14 cellular contexts compared by ENCODE assay signal in genomic region chr1:207817778-207818751, GRCh38.
A peak's percentile ranks its signal among the peaks of the same experiment; 100 is the strongest.
DNase-seq lines count a peak whose midpoint lies in the region; ATAC-seq and TF ChIP-seq lines count a peak whose summit lies in the region.
"Had no signal": no experiment of that assay in that cellular context is flagged by ENCODE, and none has a peak within 500 bp of the region (broad histone marks: within the 10 kb centered on the region; RNA-seq: fewer than 3 reads in every experiment).

No MANE protein-coding gene starts in this region.

- H3K36me3 Mint-ChIP-seq in CD4-positive, CD25-positive, alpha-beta regulatory T cell, result peaks cover 64% of the 10 kb centered on the region
- H3K36me3 Mint-ChIP-seq in activated naive CD8-positive, alpha-beta T cell treated with anti-CD3 and anti-CD28 coated beads for 36 hours, result peaks cover 41% of the 10 kb centered on the region
- H3K36me3 Mint-ChIP-seq in T-helper 2 cell treated with Interferon-gamma antibody and Interleukin-4, amounts not matched to agents 5 μg/mL and 100 μg/mL, for 36 hours (ENCODE audit: low read depth), result peaks cover 50% of the 10 kb centered on the region

- peak overlapping the region in 3 of 4 donors; percentile 8 to 72 (median 27) for H3K4me3 Mint-ChIP-seq in CD4-positive, CD25-positive, alpha-beta regulatory T cell
- H3K4me3 Mint-ChIP-seq in activated naive CD8-positive, alpha-beta T cell treated with anti-CD3 and anti-CD28 coated beads for 36 hours, result no peak overlapping the region
- no peak overlapping the region for H3K4me3 Mint-ChIP-seq in T-helper 2 cell treated with Interferon-gamma antibody and Interleukin-4, amounts not matched to agents 5 μg/mL and 100 μg/mL, for 36 hours
- H3K4me3 Mint-ChIP-seq: activated CD8-positive, alpha-beta T cell treated with anti-CD3 and anti-CD28 coated beads, Interleukin-2, amount 10 ng/mL, durations not matched to agents 7 days and 5 days; H9; neural progenitor cell had no signal

- H3K27ac ChIP-seq in CD4-positive, CD25-positive, alpha-beta regulatory T cell (ENCODE audit: insufficient read depth, low read length, poor library complexity, severe bottlenecking), result no peak overlapping the region
- peak overlapping the region; percentile 54 to 99 (median 96) for H3K27ac ChIP-seq in heart left ventricle
- H3K27ac ChIP-seq in sigmoid colon, result peak overlapping the region; percentile 91 to 99 (median 94)
- H3K27ac ChIP-seq: C4-2B, neural progenitor cell had no signal

- peaks cover 64% of the 10 kb centered on the region for H3K36me3 ChIP-seq in CD4-positive, CD25-positive, alpha-beta regulatory T cell (ENCODE audit: control insufficient read depth, insufficient read depth, low read length)
- H3K36me3 ChIP-seq in heart left ventricle (peaks cover 0 to 79% (median 66%) of the 10 kb centered on the region in 9 donors), sigmoid colon (peaks cover 47 to 74% (median 54%) of the 10 kb centered on the region in 4 donors)
- H3K36me3 ChIP-seq: neural progenitor cell had no signal

- TF ChIP-seq POLR2A in heart left ventricle (IDR thresholded peaks at IDR 0.05) (peak in 1 of 2 donors; percentile 34), sigmoid colon (IDR thresholded peaks at IDR 0.05) (no peak), erythroblast (IDR thresholded peaks at IDR 0.05; ENCODE audit: low read length) (no peak)

- WGBS in heart left ventricle, 4 donors, result 80 to 89% (median 84%) methylated on average over 40 to 48 of the region's 48 CpGs
- WGBS in sigmoid colon, 2 donors, result 71 to 90% methylated on average over 46 to 48 of the region's 48 CpGs

- no peak for TF ChIP-seq EP300 in sigmoid colon (IDR thresholded peaks at IDR 0.05)

- H3K27me3 Mint-ChIP-seq in CD4-positive, CD25-positive, alpha-beta regulatory T cell, result peaks cover 4% of the 10 kb centered on the region
- H3K27me3 Mint-ChIP-seq in activated naive CD8-positive, alpha-beta T cell treated with anti-CD3 and anti-CD28 coated beads for 36 hours, result no peaks in the 10 kb centered on the region
- H3K27me3 Mint-ChIP-seq in T-helper 2 cell treated with Interferon-gamma antibody and Interleukin-4, amounts not matched to agents 5 μg/mL and 100 μg/mL, for 36 hours (ENCODE audit: low read depth), result no peaks in the 10 kb centered on the region

- H3K27ac Mint-ChIP-seq in CD4-positive, CD25-positive, alpha-beta regulatory T cell, result peak overlapping the region in 2 of 3 donors; percentile 75 to 80
- H3K27ac Mint-ChIP-seq in activated naive CD8-positive, alpha-beta T cell treated with anti-CD3 and anti-CD28 coated beads for 36 hours, result peak overlapping the region; percentile 63
- H3K27ac Mint-ChIP-seq in T-helper 2 cell treated with Interferon-gamma antibody and Interleukin-4, amounts not matched to agents 5 μg/mL and 100 μg/mL, for 36 hours, result no peak overlapping the region
- H3K27ac Mint-ChIP-seq: activated CD8-positive, alpha-beta T cell treated with anti-CD3 and anti-CD28 coated beads, Interleukin-2, amount 10 ng/mL, durations not matched to agents 7 days and 5 days; neural progenitor cell had no signal

- intact Hi-C loops in heart left ventricle (cut with DNase I), result loop anchor here in 1 of 10 donors (10.0 kb wide), 1 partner anchor 167 kb away; no protein-coding TSS in a partner anchor
- intact Hi-C loops in sigmoid colon (cut with DNase I), result no loop called here

- H3K27me3 ChIP-seq in CD4-positive, CD25-positive, alpha-beta regulatory T cell (ENCODE audit: control insufficient read depth, insufficient read depth, low read length), result no peaks in the 10 kb centered on the region
- H3K27me3 ChIP-seq in heart left ventricle, result no peaks in the 10 kb centered on the region
- H3K27me3 ChIP-seq in sigmoid colon, result no peaks in the 10 kb centered on the region
- H3K27me3 ChIP-seq: neural progenitor cell had no signal

- H3K9me3 ChIP-seq in CD4-positive, CD25-positive, alpha-beta regulatory T cell (ENCODE audit: control insufficient read depth in 2 of 2, low read length in 2 of 2), result no peaks in the 10 kb centered on the region
- H3K9me3 ChIP-seq in heart left ventricle, result no peaks in the 10 kb centered on the region
- H3K9me3 ChIP-seq in sigmoid colon, result no peaks in the 10 kb centered on the region

- H3K4me1 Mint-ChIP-seq in CD4-positive, CD25-positive, alpha-beta regulatory T cell, result peaks cover 22 to 93% (median 51%) of the 10 kb centered on the region in 4 donors
- peaks cover 71% of the 10 kb centered on the region for H3K4me1 Mint-ChIP-seq in activated naive CD8-positive, alpha-beta T cell treated with anti-CD3 and anti-CD28 coated beads for 36 hours
- H3K4me1 Mint-ChIP-seq in T-helper 2 cell treated with Interferon-gamma antibody and Interleukin-4, amounts not matched to agents 5 μg/mL and 100 μg/mL, for 36 hours (ENCODE audit: low read depth), result peaks cover 47% of the 10 kb centered on the region

- no peak for ATAC-seq in CD4-positive, CD25-positive, alpha-beta regulatory T cell (ENCODE audit: low read depth in 2 of 2)
- peak; percentile 15 to 58 (median 50) for ATAC-seq in heart left ventricle
- ATAC-seq: activated CD8-positive, alpha-beta T cell treated with anti-CD3 and anti-CD28 coated beads, Interleukin-2, amount 10 ng/mL, durations not matched to agents 7 days and 5 days had no signal

- no peak for DNase-seq in CD4-positive, CD25-positive, alpha-beta regulatory T cell
- no peak for DNase-seq in activated naive CD8-positive, alpha-beta T cell treated with anti-CD3 and anti-CD28 coated beads for 36 hours
- DNase-seq in heart left ventricle (peak in 3 of 5 donors; percentile 67 to 82 (median 82)), sigmoid colon (peak; percentile 56), NCI-H1092 (lab: John Stamatoyannopoulos, UW) (no peak), erythroblast (lab: John Stamatoyannopoulos, UW) (no peak), occipital lobe (lab: John Stamatoyannopoulos, UW) (no peak)
- no peak for DNase-seq in T-helper 2 cell treated with Interferon-gamma antibody and Interleukin-4, amounts not matched to agents 5 μg/mL and 100 μg/mL, for 36 hours (ENCODE audit: low spot score)
- DNase-seq: activated CD8-positive, alpha-beta T cell treated with anti-CD3 and anti-CD28 coated beads, Interleukin-2, amount 10 ng/mL, durations not matched to agents 7 days and 5 days; H9; KG1; stimulated activated CD4-positive, alpha-beta T cell treated with anti-CD3 and anti-CD28 coated beads, Interleukin-4, amount 100 ng/mL, for 1 hour had no signal

- H3K4me1 ChIP-seq in CD4-positive, CD25-positive, alpha-beta regulatory T cell (ENCODE audit: control insufficient read depth, insufficient read depth, low read length, poor library complexity, severe bottlenecking), result peaks cover 42% of the 10 kb centered on the region
- H3K4me1 ChIP-seq in heart left ventricle (peaks cover 21 to 93% (median 82%) of the 10 kb centered on the region in 12 donors), sigmoid colon (peaks cover 0 to 93% (median 90%) of the 10 kb centered on the region in 4 donors)
- H3K4me1 ChIP-seq: neural progenitor cell had no signal

- TF ChIP-seq CTCF in heart left ventricle (IDR thresholded peaks at IDR 0.05) (no peak), sigmoid colon (IDR thresholded peaks at IDR 0.05) (no peak)

- no peak overlapping the region for H3K4me3 ChIP-seq in CD4-positive, CD25-positive, alpha-beta regulatory T cell (ENCODE audit: low read depth, low read length)
- H3K4me3 ChIP-seq in heart left ventricle (peak overlapping the region in 10 of 12 donors; percentile 22 to 92 (median 75)), sigmoid colon (peak overlapping the region; percentile 15 to 74 (median 72))
- H3K4me3 ChIP-seq: neural progenitor cell had no signal

- H3K9me3 Mint-ChIP-seq in CD4-positive, CD25-positive, alpha-beta regulatory T cell, result peaks cover 0 to 2% (median 0%) of the 10 kb centered on the region in 7 donors
- no peaks in the 10 kb centered on the region for H3K9me3 Mint-ChIP-seq in activated naive CD8-positive, alpha-beta T cell treated with anti-CD3 and anti-CD28 coated beads for 36 hours
- no peaks in the 10 kb centered on the region for H3K9me3 Mint-ChIP-seq in T-helper 2 cell treated with Interferon-gamma antibody and Interleukin-4, amounts not matched to agents 5 μg/mL and 100 μg/mL, for 36 hours
- H3K9me3 Mint-ChIP-seq: H9, neural progenitor cell had no signal

Comparison
In these comparisons a context has a peak if more than half of its experiments do, and no peak if none do; other contexts are left out.
1. ATAC-seq: peak in heart left ventricle (4 of 4); none in CD4-positive, CD25-positive, alpha-beta regulatory T cell (0 of 2).
2. DNase-seq: peak in heart left ventricle (3 of 5) and sigmoid colon (single experiment); none in CD4-positive, CD25-positive, alpha-beta regulatory T cell (0 of 3), activated naive CD8-positive, alpha-beta T cell treated with anti-CD3 and anti-CD28 coated beads for 36 hours (single experiment), NCI-H1092 (single experiment), T-helper 2 cell treated with Interferon-gamma antibody and Interleukin-4, amounts not matched to agents 5 μg/mL and 100 μg/mL, for 36 hours (single experiment), erythroblast (0 of 2) and occipital lobe (single experiment).
3. H3K4me3 Mint-ChIP-seq: peak in CD4-positive, CD25-positive, alpha-beta regulatory T cell (3 of 4); none in activated naive CD8-positive, alpha-beta T cell treated with anti-CD3 and anti-CD28 coated beads for 36 hours (single experiment) and T-helper 2 cell treated with Interferon-gamma antibody and Interleukin-4, amounts not matched to agents 5 μg/mL and 100 μg/mL, for 36 hours (single experiment).